ENCODE assay signal across 18 cellular contexts in genomic region chr1:115198938-115199337, GRCh38.
DNase-seq lines count a peak whose midpoint lies in the region; ATAC-seq and TF ChIP-seq lines count a peak whose summit lies in the region.
"Had no signal": no experiment of that assay in that cellular context is flagged by ENCODE, and none has a peak within 500 bp of the region (broad histone marks: within the 10 kb centered on the region; RNA-seq: fewer than 3 reads in every experiment).

No MANE protein-coding gene starts in this region.

- intact Hi-C loops in left colon (cut with DNase I, micrococcal nuclease), result no loop called here
- intact Hi-C loops in OCI-LY7 (cut with micrococcal nuclease; ENCODE audit: unreplicated experiment), result loop anchor here (5.0 kb wide), 1 partner anchor 398 kb away; no protein-coding TSS in a partner anchor

- no peak overlapping the region for H3K4me3 ChIP-seq in cardiac fibroblast (replicated peaks in 1 of 2; ENCODE audit: low read depth in 2 of 2, low read length in 2 of 2)
- H3K4me3 ChIP-seq in OCI-LY7 (ENCODE audit: low read depth, low read length, poor library complexity, severe bottlenecking), result no peak overlapping the region

- H3K9me3 Mint-ChIP-seq in stimulated activated memory B cell treated with anti-CD40 and anti-IgM and Interleukin-4, amounts not matched to agents 10 μg/mL and 1 μg/mL and 100 μg/mL, for 72 hours, result peaks cover 7% of the 10 kb centered on the region

- no peak overlapping the region for H2AFZ ChIP-seq in OCI-LY7 (ENCODE audit: low read length)

- peak; percentile 65 for DNase-seq in DMS 273 (lab: John Stamatoyannopoulos, UW; ENCODE audit: unreplicated experiment)
- DNase-seq in NCI-H1092 (lab: John Stamatoyannopoulos, UW), result peak; percentile 30
- peak; percentile 34 to 67 for DNase-seq in cardiac fibroblast (ENCODE audit: low read depth in 2 of 2)
- peak in 1 of 2 donors; percentile 22 for DNase-seq in left colon
- DNase-seq in iPS-NIHi11 (ENCODE audit: low spot score), result no peak
- DNase-seq in OCI-LY7 (ENCODE audit: low spot score), result no peak
- DNase-seq: activated CD8-positive, alpha-beta T cell treated with anti-CD3 and anti-CD28 coated beads, Interleukin-2, amount 10 ng/mL, durations not matched to agents 7 days and 5 days; activated gamma-delta T cell; C1 segment of cervical spinal cord; immature natural killer cell; NCI-H446; stimulated activated CD4-positive, alpha-beta T cell treated with anti-CD3 and anti-CD28 coated beads, Interleukin-4, amount 100 ng/mL, for 1 hour; stimulated activated naive CD4-positive, alpha-beta T cell; T-helper 9 cell had no signal

- CTCF ChIA-PET in OCI-LY7 (lab: Charles Lee; ENCODE audit: unreplicated experiment), result no interaction called here

- no peaks in the 10 kb centered on the region for H3K4me1 Mint-ChIP-seq in stimulated activated memory B cell treated with anti-CD40 and anti-IgM and Interleukin-4, amounts not matched to agents 10 μg/mL and 1 μg/mL and 100 μg/mL, for 72 hours
- H3K4me1 Mint-ChIP-seq: central memory CD8-positive, alpha-beta T cell; immature natural killer cell had no signal

- H3K36me3 Mint-ChIP-seq in stimulated activated memory B cell treated with anti-CD40 and anti-IgM and Interleukin-4, amounts not matched to agents 10 μg/mL and 1 μg/mL and 100 μg/mL, for 72 hours, result no peaks in the 10 kb centered on the region

- peaks cover 27% of the 10 kb centered on the region for H3K27me3 Mint-ChIP-seq in stimulated activated memory B cell treated with anti-CD40 and anti-IgM and Interleukin-4, amounts not matched to agents 10 μg/mL and 1 μg/mL and 100 μg/mL, for 72 hours

- no peaks in the 10 kb centered on the region for H4K20me1 ChIP-seq in OCI-LY7 (ENCODE audit: insufficient read depth, low read length)

- no peak overlapping the region for H3K27ac ChIP-seq in OCI-LY7 (ENCODE audit: low read depth, low read length, poor library complexity, severe bottlenecking)

- no peak overlapping the region for H3K27ac Mint-ChIP-seq in stimulated activated memory B cell treated with anti-CD40 and anti-IgM and Interleukin-4, amounts not matched to agents 10 μg/mL and 1 μg/mL and 100 μg/mL, for 72 hours
- H3K27ac Mint-ChIP-seq: activated CD8-positive, alpha-beta T cell treated with anti-CD3 and anti-CD28 coated beads, Interleukin-2, amount 10 ng/mL, durations not matched to agents 7 days and 5 days; immature natural killer cell had no signal

- ATAC-seq in left colon (peak; percentile 76), HG03354 (IDR thresholded peaks at IDR 0.05; ENCODE audit: poor library complexity, severe bottlenecking, unreplicated experiment) (no peak)
- ATAC-seq in stimulated activated memory B cell treated with anti-CD40 and anti-IgM and Interleukin-4, amounts not matched to agents 10 μg/mL and 1 μg/mL and 100 μg/mL, for 72 hours, result no peak
- ATAC-seq: activated CD8-positive, alpha-beta T cell treated with anti-CD3 and anti-CD28 coated beads, Interleukin-2, amount 10 ng/mL, durations not matched to agents 7 days and 5 days; Panc1 had no signal

- no peak overlapping the region for H3K4me3 Mint-ChIP-seq in stimulated activated memory B cell treated with anti-CD40 and anti-IgM and Interleukin-4, amounts not matched to agents 10 μg/mL and 1 μg/mL and 100 μg/mL, for 72 hours
- H3K4me3 Mint-ChIP-seq: activated CD8-positive, alpha-beta T cell treated with anti-CD3 and anti-CD28 coated beads, Interleukin-2, amount 10 ng/mL, durations not matched to agents 7 days and 5 days; central memory CD8-positive, alpha-beta T cell; immature natural killer cell had no signal

- H3K9me3 ChIP-seq in OCI-LY7 (ENCODE audit: low read length), result no peaks in the 10 kb centered on the region

- POLR2A ChIA-PET in OCI-LY7 (lab: Charles Lee), result no interaction called here

- H3K79me2 ChIP-seq in OCI-LY7 (ENCODE audit: insufficient read depth, low read depth, low read length), result no peaks in the 10 kb centered on the region

- H3K36me3 ChIP-seq in OCI-LY7 (ENCODE audit: insufficient read depth, low read length), result no peaks in the 10 kb centered on the region

- no peaks in the 10 kb centered on the region for H3K9me2 ChIP-seq in OCI-LY7 (ENCODE audit: insufficient read depth, low read length)

- no TSS peak for BruUV-seq in OCI-LY7 (replicated peaks; lab: Mats Ljungman, UMichigan)

- no peak overlapping the region for H3K4me2 ChIP-seq in OCI-LY7 (ENCODE audit: low read length)

- H3K4me1 ChIP-seq in OCI-LY7 (ENCODE audit: insufficient read depth, low read length, poor library complexity, severe bottlenecking), result no peaks in the 10 kb centered on the region

- no peak for TF ChIP-seq CTCF in cardiac fibroblast (IDR thresholded peaks at IDR 0.05; ENCODE audit: low read depth, low read length)
- no peak for TF ChIP-seq CTCF in OCI-LY7 (conservative IDR thresholded peaks at IDR 0.05; ENCODE audit: low read length)

Comparison
In these comparisons a context has a peak if more than half of its experiments do, and no peak if none do; other contexts are left out.
1. DNase-seq: peak in DMS 273 (single experiment), NCI-H1092 (single experiment) and cardiac fibroblast (2 of 2); none in iPS-NIHi11 (single experiment) and OCI-LY7 (single experiment).